ENCODE assay signal across 1 cellular context in the genomic region with DNA sequence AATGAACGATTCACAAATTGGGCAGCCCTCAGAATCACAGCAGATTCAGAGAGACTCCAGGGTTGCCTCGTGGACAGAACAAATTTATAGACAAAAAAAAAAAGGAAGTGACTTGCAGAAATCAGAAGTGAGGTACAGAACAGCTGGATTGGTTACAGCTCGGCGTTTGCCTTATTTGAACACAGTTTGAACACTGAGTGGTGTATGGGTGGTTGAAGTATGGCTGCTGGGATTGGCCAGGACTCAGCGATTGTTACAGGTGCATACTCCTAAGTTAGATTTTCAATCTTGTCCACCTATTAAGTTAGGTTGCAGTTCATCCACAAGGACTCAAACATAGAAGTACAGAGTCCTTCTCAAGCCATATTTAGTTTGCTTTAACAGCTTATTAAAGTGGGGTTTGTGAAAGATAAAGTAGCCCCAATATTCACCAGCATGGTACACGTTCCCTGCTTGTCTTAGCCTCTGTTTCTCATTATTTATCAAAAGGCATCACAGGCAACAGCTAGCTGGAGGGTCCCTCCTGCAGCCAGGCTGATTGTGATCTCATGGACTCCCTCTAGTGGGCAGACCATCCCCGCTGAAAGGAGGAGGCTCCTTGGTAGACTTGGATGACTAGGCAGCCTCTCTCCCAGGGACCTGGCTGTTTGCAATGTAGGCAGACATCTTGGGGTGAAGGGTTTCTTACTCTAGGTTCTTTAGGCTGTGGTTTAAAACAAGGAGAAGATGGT.
A peak's percentile ranks its signal among the peaks of the same experiment; 100 is the strongest.
TF ChIP-seq lines count a peak whose summit lies in the region.

No MANE protein-coding gene starts in this region.

TF ChIP-seq in HepG2, 621 proteins besides CTCF, POLR2A, EP300 and RAD21 (continued from another document and continues in another):
- TF ChIP-seq CEBPZ (IDR thresholded peaks at IDR 0.05; ENCODE audit: low read length) = no peak
- TF ChIP-seq, protein P1, sequence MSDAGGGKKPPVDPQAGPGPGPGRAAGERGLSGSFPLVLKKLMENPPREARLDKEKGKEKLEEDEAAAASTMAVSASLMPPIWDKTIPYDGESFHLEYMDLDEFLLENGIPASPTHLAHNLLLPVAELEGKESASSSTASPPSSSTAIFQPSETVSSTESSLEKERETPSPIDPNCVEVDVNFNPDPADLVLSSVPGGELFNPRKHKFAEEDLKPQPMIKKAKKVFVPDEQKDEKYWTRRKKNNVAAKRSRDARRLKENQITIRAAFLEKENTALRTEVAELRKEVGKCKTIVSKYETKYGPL (CRISPR knock-in tag; IDR thresholded peaks at IDR 0.05) = no peak
- no peak for TF ChIP-seq ZNF550 (CRISPR knock-in tag; IDR thresholded peaks at IDR 0.05; ENCODE audit: borderline replicate concordance)
- no peak for TF ChIP-seq ZMAT3 (CRISPR knock-in tag; conservative IDR thresholded peaks at IDR 0.05)
- TF ChIP-seq ZNF296 (CRISPR knock-in tag; conservative IDR thresholded peaks at IDR 0.05) = no peak
- no peak for TF ChIP-seq ZNF326 (CRISPR knock-in tag; IDR thresholded peaks at IDR 0.05; ENCODE audit: borderline replicate concordance)
- TF ChIP-seq ELF4 (CRISPR knock-in tag; IDR thresholded peaks at IDR 0.05; ENCODE audit: borderline replicate concordance) = no peak
- TF ChIP-seq, protein P2, sequence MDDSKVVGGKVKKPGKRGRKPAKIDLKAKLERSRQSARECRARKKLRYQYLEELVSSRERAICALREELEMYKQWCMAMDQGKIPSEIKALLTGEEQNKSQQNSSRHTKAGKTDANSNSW (CRISPR knock-in tag; IDR thresholded peaks at IDR 0.05; ENCODE audit: borderline replicate concordance) = no peak
- TF ChIP-seq, protein P3, sequence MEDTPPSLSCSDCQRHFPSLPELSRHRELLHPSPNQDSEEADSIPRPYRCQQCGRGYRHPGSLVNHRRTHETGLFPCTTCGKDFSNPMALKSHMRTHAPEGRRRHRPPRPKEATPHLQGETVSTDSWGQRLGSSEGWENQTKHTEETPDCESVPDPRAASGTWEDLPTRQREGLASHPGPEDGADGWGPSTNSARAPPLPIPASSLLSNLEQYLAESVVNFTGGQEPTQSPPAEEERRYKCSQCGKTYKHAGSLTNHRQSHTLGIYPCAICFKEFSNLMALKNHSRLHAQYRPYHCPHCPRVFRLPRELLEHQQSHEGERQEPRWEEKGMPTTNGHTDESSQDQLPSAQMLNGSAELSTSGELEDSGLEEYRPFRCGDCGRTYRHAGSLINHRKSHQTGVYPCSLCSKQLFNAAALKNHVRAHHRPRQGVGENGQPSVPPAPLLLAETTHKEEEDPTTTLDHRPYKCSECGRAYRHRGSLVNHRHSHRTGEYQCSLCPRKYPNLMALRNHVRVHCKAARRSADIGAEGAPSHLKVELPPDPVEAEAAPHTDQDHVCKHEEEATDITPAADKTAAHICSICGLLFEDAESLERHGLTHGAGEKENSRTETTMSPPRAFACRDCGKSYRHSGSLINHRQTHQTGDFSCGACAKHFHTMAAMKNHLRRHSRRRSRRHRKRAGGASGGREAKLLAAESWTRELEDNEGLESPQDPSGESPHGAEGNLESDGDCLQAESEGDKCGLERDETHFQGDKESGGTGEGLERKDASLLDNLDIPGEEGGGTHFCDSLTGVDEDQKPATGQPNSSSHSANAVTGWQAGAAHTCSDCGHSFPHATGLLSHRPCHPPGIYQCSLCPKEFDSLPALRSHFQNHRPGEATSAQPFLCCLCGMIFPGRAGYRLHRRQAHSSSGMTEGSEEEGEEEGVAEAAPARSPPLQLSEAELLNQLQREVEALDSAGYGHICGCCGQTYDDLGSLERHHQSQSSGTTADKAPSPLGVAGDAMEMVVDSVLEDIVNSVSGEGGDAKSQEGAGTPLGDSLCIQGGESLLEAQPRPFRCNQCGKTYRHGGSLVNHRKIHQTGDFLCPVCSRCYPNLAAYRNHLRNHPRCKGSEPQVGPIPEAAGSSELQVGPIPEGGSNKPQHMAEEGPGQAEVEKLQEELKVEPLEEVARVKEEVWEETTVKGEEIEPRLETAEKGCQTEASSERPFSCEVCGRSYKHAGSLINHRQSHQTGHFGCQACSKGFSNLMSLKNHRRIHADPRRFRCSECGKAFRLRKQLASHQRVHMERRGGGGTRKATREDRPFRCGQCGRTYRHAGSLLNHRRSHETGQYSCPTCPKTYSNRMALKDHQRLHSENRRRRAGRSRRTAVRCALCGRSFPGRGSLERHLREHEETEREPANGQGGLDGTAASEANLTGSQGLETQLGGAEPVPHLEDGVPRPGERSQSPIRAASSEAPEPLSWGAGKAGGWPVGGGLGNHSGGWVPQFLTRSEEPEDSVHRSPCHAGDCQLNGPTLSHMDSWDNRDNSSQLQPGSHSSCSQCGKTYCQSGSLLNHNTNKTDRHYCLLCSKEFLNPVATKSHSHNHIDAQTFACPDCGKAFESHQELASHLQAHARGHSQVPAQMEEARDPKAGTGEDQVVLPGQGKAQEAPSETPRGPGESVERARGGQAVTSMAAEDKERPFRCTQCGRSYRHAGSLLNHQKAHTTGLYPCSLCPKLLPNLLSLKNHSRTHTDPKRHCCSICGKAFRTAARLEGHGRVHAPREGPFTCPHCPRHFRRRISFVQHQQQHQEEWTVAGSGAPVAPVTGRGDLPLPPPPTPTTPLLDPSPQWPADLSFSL (CRISPR knock-in tag; IDR thresholded peaks at IDR 0.05) = no peak
- TF ChIP-seq, protein P4, sequence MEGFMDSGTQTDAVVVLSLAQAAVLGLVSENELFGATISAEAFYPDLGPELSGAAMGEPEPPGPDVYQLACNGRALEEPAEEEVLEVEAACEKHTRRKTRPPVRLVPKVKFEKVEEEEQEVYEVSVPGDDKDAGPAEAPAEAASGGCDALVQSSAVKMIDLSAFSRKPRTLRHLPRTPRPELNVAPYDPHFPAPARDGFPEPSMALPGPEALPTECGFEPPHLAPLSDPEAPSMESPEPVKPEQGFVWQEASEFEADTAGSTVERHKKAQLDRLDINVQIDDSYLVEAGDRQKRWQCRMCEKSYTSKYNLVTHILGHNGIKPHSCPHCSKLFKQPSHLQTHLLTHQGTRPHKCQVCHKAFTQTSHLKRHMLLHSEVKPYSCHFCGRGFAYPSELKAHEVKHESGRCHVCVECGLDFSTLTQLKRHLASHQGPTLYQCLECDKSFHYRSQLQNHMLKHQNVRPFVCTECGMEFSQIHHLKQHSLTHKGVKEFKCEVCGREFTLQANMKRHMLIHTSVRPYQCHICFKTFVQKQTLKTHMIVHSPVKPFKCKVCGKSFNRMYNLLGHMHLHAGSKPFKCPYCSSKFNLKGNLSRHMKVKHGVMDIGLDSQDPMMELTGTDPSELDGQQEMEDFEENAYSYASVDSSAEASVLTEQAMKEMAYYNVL (CRISPR knock-in tag; IDR thresholded peaks at IDR 0.05; ENCODE audit: borderline replicate concordance) = no peak
- no peak for TF ChIP-seq TOE1 (CRISPR knock-in tag; IDR thresholded peaks at IDR 0.05)
- no peak for TF ChIP-seq ZNF207 (IDR thresholded peaks at IDR 0.05; ENCODE audit: borderline replicate concordance)
- no peak for TF ChIP-seq CHD4 (IDR thresholded peaks at IDR 0.05; ENCODE audit: borderline replicate concordance, low read length)
- no peak for TF ChIP-seq ZNF468 (CRISPR knock-in tag; IDR thresholded peaks at IDR 0.05)
- TF ChIP-seq MEIS2 (CRISPR knock-in tag; IDR thresholded peaks at IDR 0.05) = no peak
- no peak for TF ChIP-seq ZNF547 (CRISPR knock-in tag; IDR thresholded peaks at IDR 0.05)
- no peak for TF ChIP-seq BATF2 (CRISPR knock-in tag; IDR thresholded peaks at IDR 0.05)
- TF ChIP-seq ZKSCAN8 (CRISPR knock-in tag; IDR thresholded peaks at IDR 0.05; ENCODE audit: borderline replicate concordance) = no peak
- TF ChIP-seq ZNF205 (CRISPR knock-in tag; IDR thresholded peaks at IDR 0.05) = no peak
- TF ChIP-seq FUBP1 (CRISPR knock-in tag; IDR thresholded peaks at IDR 0.05; ENCODE audit: borderline replicate concordance) = no peak
- TF ChIP-seq, protein P5, sequence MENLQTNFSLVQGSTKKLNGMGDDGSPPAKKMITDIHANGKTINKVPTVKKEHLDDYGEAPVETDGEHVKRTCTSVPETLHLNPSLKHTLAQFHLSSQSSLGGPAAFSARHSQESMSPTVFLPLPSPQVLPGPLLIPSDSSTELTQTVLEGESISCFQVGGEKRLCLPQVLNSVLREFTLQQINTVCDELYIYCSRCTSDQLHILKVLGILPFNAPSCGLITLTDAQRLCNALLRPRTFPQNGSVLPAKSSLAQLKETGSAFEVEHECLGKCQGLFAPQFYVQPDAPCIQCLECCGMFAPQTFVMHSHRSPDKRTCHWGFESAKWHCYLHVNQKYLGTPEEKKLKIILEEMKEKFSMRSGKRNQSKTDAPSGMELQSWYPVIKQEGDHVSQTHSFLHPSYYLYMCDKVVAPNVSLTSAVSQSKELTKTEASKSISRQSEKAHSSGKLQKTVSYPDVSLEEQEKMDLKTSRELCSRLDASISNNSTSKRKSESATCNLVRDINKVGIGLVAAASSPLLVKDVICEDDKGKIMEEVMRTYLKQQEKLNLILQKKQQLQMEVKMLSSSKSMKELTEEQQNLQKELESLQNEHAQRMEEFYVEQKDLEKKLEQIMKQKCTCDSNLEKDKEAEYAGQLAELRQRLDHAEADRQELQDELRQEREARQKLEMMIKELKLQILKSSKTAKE (CRISPR knock-in tag; IDR thresholded peaks at IDR 0.05; ENCODE audit: borderline replicate concordance) = no peak
- no peak for TF ChIP-seq TIGD3 (CRISPR knock-in tag; IDR thresholded peaks at IDR 0.05; ENCODE audit: borderline replicate concordance)
- no peak for TF ChIP-seq SSRP1 (CRISPR knock-in tag; IDR thresholded peaks at IDR 0.05)
- TF ChIP-seq KDM3A (CRISPR knock-in tag; IDR thresholded peaks at IDR 0.05; ENCODE audit: low read depth) = no peak
- TF ChIP-seq FOXP1 (IDR thresholded peaks at IDR 0.05) = no peak
- no peak for TF ChIP-seq FOXP1 (CRISPR knock-in tag; IDR thresholded peaks at IDR 0.05)
- TF ChIP-seq ZNF75D (CRISPR knock-in tag; IDR thresholded peaks at IDR 0.05; ENCODE audit: borderline replicate concordance) = no peak
- TF ChIP-seq SIX1 (CRISPR knock-in tag; IDR thresholded peaks at IDR 0.05; ENCODE audit: borderline replicate concordance) = no peak
- TF ChIP-seq TEAD3 (CRISPR knock-in tag; optimal IDR thresholded peaks at IDR 0.05; ENCODE audit: borderline replicate concordance) = peak; percentile 22
- no peak; the same call in 1 of the 2 replicates for TF ChIP-seq NFYC (CRISPR knock-in tag; IDR thresholded peaks at IDR 0.05)
- TF ChIP-seq YEATS4 (CRISPR knock-in tag; IDR thresholded peaks at IDR 0.05; ENCODE audit: borderline replicate concordance) = no peak
- TF ChIP-seq, protein P6, sequence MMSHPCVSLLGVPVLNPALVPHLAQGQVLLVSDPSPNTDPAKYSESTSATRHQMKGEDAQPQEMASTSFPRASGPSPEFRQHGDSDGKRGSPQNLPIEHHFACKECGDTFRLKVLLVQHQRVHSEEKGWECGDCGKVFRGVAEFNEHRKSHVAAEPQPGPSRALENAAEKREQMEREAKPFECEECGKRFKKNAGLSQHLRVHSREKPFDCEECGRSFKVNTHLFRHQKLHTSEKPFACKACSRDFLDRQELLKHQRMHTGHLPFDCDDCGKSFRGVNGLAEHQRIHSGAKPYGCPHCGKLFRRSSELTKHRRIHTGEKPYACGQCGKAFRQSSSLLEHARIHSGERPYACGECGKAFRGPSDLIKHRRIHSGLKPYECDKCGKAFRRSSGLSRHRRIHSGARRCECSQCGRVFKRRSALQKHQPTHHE (CRISPR knock-in tag; IDR thresholded peaks at IDR 0.05; ENCODE audit: borderline replicate concordance) = no peak
